ENCODE assay signal across 16 cellular contexts in the genomic region with DNA sequence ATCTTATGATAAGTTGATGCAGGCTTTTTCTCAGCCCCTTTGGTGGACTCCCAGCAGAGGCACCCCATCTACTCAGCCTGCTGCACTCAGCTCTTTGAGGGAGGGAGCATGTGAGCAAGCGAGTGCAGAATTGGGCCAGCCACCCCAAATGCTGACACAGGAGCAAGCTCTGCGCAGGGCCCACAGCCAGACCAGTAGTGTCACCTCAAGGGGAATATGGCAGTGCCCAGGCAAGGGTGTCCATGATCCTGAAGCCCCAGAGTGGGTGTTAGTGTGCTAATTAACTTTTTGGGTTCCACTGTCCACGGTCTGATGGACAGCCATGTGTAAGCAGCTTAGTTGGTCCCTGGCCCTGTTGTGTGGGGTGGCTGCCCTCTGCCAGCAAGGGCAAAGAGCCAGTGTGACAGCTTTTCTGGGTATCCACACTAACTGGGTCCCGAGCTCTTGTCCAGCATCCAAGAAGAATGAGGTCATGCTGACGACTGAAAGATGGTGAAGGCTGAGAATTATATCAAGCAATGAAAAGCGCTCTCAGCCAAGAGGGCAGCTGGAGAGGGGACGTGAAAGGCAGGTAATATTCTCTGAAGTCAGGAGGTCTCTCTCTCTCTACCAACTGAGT.
DNase-seq lines count a peak whose midpoint lies in the region; ATAC-seq and TF ChIP-seq lines count a peak whose summit lies in the region.
"Had no signal": no experiment of that assay in that cellular context is flagged by ENCODE, and none has a peak within 500 bp of the region (broad histone marks: within the 10 kb centered on the region; RNA-seq: fewer than 3 reads in every experiment).

No MANE protein-coding gene starts in this region.

- TF ChIP-seq POLR2A in gastroesophageal sphincter (IDR thresholded peaks at IDR 0.05): no peak

- H3K27ac Mint-ChIP-seq in neural progenitor cell: peak overlapping the region; percentile 87
- H3K27ac Mint-ChIP-seq: CD4-positive, CD25-positive, alpha-beta regulatory T cell; CD8-positive, alpha-beta memory T cell; GM23338 had no signal

- H3K9me3 ChIP-seq in Karpas-422 (ENCODE audit: low read length) (no peaks in the 10 kb centered on the region), neural progenitor cell (ENCODE audit: low read depth) (no peaks in the 10 kb centered on the region), gastroesophageal sphincter (no peaks in the 10 kb centered on the region), MG63 (no peaks in the 10 kb centered on the region)
- H3K9me3 ChIP-seq: BE2C had no signal

- 76 to 100% methylated on average over 1 to 6 of the region's 7 CpGs for WGBS in gastroesophageal sphincter (ENCODE audit: low coverage in 1 of 2), 2 donors

- H3K79me2 ChIP-seq in Karpas-422 (ENCODE audit: low read length) (no peaks in the 10 kb centered on the region), neural progenitor cell (ENCODE audit: low read depth) (no peaks in the 10 kb centered on the region)

- H3K4me3 Mint-ChIP-seq in neural progenitor cell: no peak overlapping the region
- H3K4me3 Mint-ChIP-seq: CD4-positive, CD25-positive, alpha-beta regulatory T cell; CD8-positive, alpha-beta memory T cell; GM23338 had no signal

- no peaks in the 10 kb centered on the region for H3F3A ChIP-seq in neural progenitor cell (ENCODE audit: low read depth)

- no peaks in the 10 kb centered on the region for H3K27me3 ChIP-seq in Karpas-422 (ENCODE audit: low read length)
- no peaks in the 10 kb centered on the region for H3K27me3 ChIP-seq in neural progenitor cell
- H3K27me3 ChIP-seq in gastroesophageal sphincter: no peaks in the 10 kb centered on the region
- no peaks in the 10 kb centered on the region for H3K27me3 ChIP-seq in MG63
- H3K27me3 ChIP-seq: BE2C had no signal

- no peaks in the 10 kb centered on the region for H3K4me1 Mint-ChIP-seq in neural progenitor cell
- H3K4me1 Mint-ChIP-seq: CD4-positive, CD25-positive, alpha-beta regulatory T cell; CD8-positive, alpha-beta memory T cell; GM23338 had no signal

- peaks cover 1% of the 10 kb centered on the region for H3K9me3 Mint-ChIP-seq in neural progenitor cell

- H3K36me3 ChIP-seq in Karpas-422 (ENCODE audit: insufficient read depth, low read length) (no peaks in the 10 kb centered on the region), neural progenitor cell (no peaks in the 10 kb centered on the region), gastroesophageal sphincter (no peaks in the 10 kb centered on the region), MG63 (no peaks in the 10 kb centered on the region)
- H3K36me3 ChIP-seq: BE2C had no signal

- peak overlapping the region; percentile 24; the same call in 1 of the 2 replicates for H2AFZ ChIP-seq in Karpas-422 (ENCODE audit: low read length)
- no peak overlapping the region for H2AFZ ChIP-seq in neural progenitor cell (replicated peaks)
- H2AFZ ChIP-seq: GM23338 had no signal

- TF ChIP-seq CTCF in neural progenitor cell (IDR thresholded peaks at IDR 0.05) (no peak), gastroesophageal sphincter (IDR thresholded peaks at IDR 0.05) (no peak)

- no peaks in the 10 kb centered on the region for H3K9me2 ChIP-seq in Karpas-422 (replicated peaks; ENCODE audit: insufficient read depth, low read length)

- no peak overlapping the region for H3K9ac ChIP-seq in Karpas-422 (ENCODE audit: low read length)
- H3K9ac ChIP-seq in neural progenitor cell: no peak overlapping the region

- H3K36me3 Mint-ChIP-seq in neural progenitor cell: no peaks in the 10 kb centered on the region
- H3K36me3 Mint-ChIP-seq: CD4-positive, CD25-positive, alpha-beta regulatory T cell had no signal

- DNase-seq in Karpas-422 (no peak), cerebellum (ENCODE audit: low spot score) (peak; percentile 61), neural progenitor cell (ENCODE audit: low spot score) (no peak), MG63 (no peak), T-helper 1 cell (no peak)
- DNase-seq: BE2C; CD4-positive, CD25-positive, alpha-beta regulatory T cell; CD8-positive, alpha-beta memory T cell; COR-L47; DMS 273 treated with DMSO at 0.1 percent for 48 hours; DND-41; EL; HCEC 1CT; IMR-90 had no signal

- H3K4me2 ChIP-seq in Karpas-422 (ENCODE audit: low read depth, low read length, poor library complexity, severe bottlenecking) (no peak overlapping the region), neural progenitor cell (no peak overlapping the region)
- H3K4me2 ChIP-seq: GM23338 had no signal

- ATAC-seq in gastroesophageal sphincter: no peak
- ATAC-seq: GM23338 had no signal

- H3K27ac ChIP-seq in Karpas-422 (ENCODE audit: low read length) (no peak overlapping the region), neural progenitor cell (no peak overlapping the region), gastroesophageal sphincter (no peak overlapping the region)

- no peak overlapping the region for H3K4me3 ChIP-seq in Karpas-422 (ENCODE audit: low read length)
- no peak overlapping the region for H3K4me3 ChIP-seq in neural progenitor cell
- H3K4me3 ChIP-seq in gastroesophageal sphincter: no peak overlapping the region
- no peak overlapping the region for H3K4me3 ChIP-seq in MG63
- H3K4me3 ChIP-seq: GM23338 had no signal

- H3K27me3 Mint-ChIP-seq in neural progenitor cell (ENCODE audit: insufficient read depth, low read depth): no peaks in the 10 kb centered on the region
- H3K27me3 Mint-ChIP-seq: CD4-positive, CD25-positive, alpha-beta regulatory T cell; CD8-positive, alpha-beta memory T cell had no signal

- TF ChIP-seq EP300 in gastroesophageal sphincter (IDR thresholded peaks at IDR 0.05): no peak

- H4K20me1 ChIP-seq in Karpas-422 (ENCODE audit: insufficient read depth, low read depth, low read length) (no peaks in the 10 kb centered on the region), neural progenitor cell (ENCODE audit: low read depth) (no peaks in the 10 kb centered on the region)

- H3K4me1 ChIP-seq in Karpas-422 (ENCODE audit: low read length) (peaks cover 3% of the 10 kb centered on the region; the same call in 1 of the 2 replicates), neural progenitor cell (no peaks in the 10 kb centered on the region), gastroesophageal sphincter (no peaks in the 10 kb centered on the region)
